ENCODE assay signal across 1 cellular context in genomic region chr2:32264422-32265149, GRCh38.
TF ChIP-seq lines count a peak whose summit lies in the region.

Gene NLRC4 (minus strand): TSS chr2:32264886. CDS start chr2:32256775, 8,111 bp downstream.

TF ChIP-seq in GM12878, 131 proteins besides CTCF, POLR2A, EP300 and RAD21:
- no peak for TF ChIP-seq USF1 (IDR thresholded peaks at IDR 0.05; ENCODE audit: borderline replicate concordance, extremely low read length, insufficient read depth, low read depth, low read length)
- TF ChIP-seq RUNX3 (IDR thresholded peaks at IDR 0.05; ENCODE audit: low read length): peak; percentile 28; the same call in 1 of the 2 replicates
- TF ChIP-seq SPI1 (IDR thresholded peaks at IDR 0.05; ENCODE audit: borderline replicate concordance, insufficient read depth, low read depth, low read length): peak; percentile 91
- TF ChIP-seq RBBP5 (conservative IDR thresholded peaks at IDR 0.05): no peak
- peak; percentile 72 for TF ChIP-seq ZBTB40 (IDR thresholded peaks at IDR 0.05; ENCODE audit: borderline replicate concordance)
- TF ChIP-seq EZH2 (IDR thresholded peaks at IDR 0.05; ENCODE audit: borderline replicate concordance, control insufficient read depth, low read depth, low read length): no peak
- 0 out of 2 replicates have a peak, but pooled peaks have one; percentile 24 for TF ChIP-seq NFIC (IDR thresholded peaks at IDR 0.05; ENCODE audit: low read depth, low read length)
- 0 out of 3 replicates have a peak, but pooled peaks have one; percentile 15 for TF ChIP-seq POU2F2 (IDR thresholded peaks at IDR 0.05; ENCODE audit: borderline replicate concordance, low read depth, low read length)
- no peak for TF ChIP-seq GABPA (IDR thresholded peaks at IDR 0.05; ENCODE audit: low read depth)
- no peak for TF ChIP-seq RELB (IDR thresholded peaks at IDR 0.05; ENCODE audit: low read depth)
- TF ChIP-seq ZNF384 (IDR thresholded peaks at IDR 0.05; ENCODE audit: borderline replicate concordance, low read depth, low read length): peak; percentile 84
- TF ChIP-seq PAX5 (IDR thresholded peaks at IDR 0.05; ENCODE audit: borderline replicate concordance, low read depth, low read length): no peak
- TF ChIP-seq TAF1 (IDR thresholded peaks at IDR 0.05; ENCODE audit: borderline replicate concordance, low read depth, low read length): peak; percentile 24; the same call in 1 of the 2 replicates
